In the genomic region with DNA sequence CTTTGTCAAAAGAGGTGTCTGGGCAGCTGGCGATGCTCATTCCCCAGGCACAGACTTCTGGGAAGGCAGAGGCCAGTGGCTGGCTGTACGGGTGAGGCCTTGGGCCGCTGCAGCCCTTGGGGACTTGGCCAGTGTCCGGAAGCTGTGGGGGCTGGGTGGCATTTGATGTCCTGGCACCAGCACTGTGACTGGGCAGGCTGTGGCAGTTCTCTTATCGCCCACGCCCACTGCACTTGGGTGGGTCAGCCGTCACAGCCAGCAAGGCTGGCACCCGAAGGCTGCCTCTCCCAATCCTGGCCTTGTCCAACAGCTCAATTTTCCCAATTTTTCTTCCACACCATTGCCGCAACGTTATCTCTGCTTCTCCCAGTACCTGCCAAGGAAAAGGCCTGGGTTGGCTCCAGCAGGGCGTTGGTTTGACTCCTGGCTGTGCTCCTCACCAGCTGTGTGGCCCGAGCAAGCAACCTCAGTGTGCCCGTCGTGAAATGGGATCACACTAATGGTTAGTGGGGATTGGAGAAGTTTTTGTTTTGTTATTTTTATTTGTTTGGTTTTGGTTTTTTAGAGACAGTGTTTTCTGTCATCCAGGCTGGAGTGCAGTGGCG, we compare ENCODE assay signal across 13 cellular contexts. TPM values are rescaled to one million over a fixed set of nuclear protein-coding genes. Genes with fewer than 3 reads are reported as not detected.
DNase-seq lines count a peak whose midpoint lies in the region; ATAC-seq and TF ChIP-seq lines count a peak whose summit lies in the region.
"Had no signal": no experiment of that assay in that cellular context is flagged by ENCODE, and none has a peak within 500 bp of the region (broad histone marks: within the 10 kb centered on the region; RNA-seq: fewer than 3 reads in every experiment).

No MANE protein-coding gene starts in this region.

- no peak for TF ChIP-seq POLR2A in gastrocnemius medialis (IDR thresholded peaks at IDR 0.05)

- H3K4me3 ChIP-seq in gastrocnemius medialis (peak overlapping the region in 3 of 4 donors; percentile 5 to 41 (median 13)), PC-3 (ENCODE audit: low read length) (no peak overlapping the region)
- H3K4me3 ChIP-seq: BLaER1 had no signal

- H3K36me3 Mint-ChIP-seq in chondrocyte (ENCODE audit: low read depth) = no peaks in the 10 kb centered on the region

- H3K79me2 ChIP-seq in PC-3 (ENCODE audit: low read length) = no peaks in the 10 kb centered on the region

- H3K27me3 Mint-ChIP-seq in chondrocyte (ENCODE audit: low read depth) = no peaks in the 10 kb centered on the region

- CTCF ChIA-PET in HEK293T (lab: Yijun Ruan, JAX) (no interaction called here), PC-3 (lab: Charles Lee) (no interaction called here)

- no peak overlapping the region for H3K9ac ChIP-seq in PC-3 (ENCODE audit: low read length)
- H3K9ac ChIP-seq: BLaER1 had no signal

- H3K9me2 ChIP-seq in PC-3 (replicated peaks; ENCODE audit: low read length) = no peaks in the 10 kb centered on the region

- H3K27me3 ChIP-seq in gastrocnemius medialis (no peaks in the 10 kb centered on the region), PC-3 (ENCODE audit: low read length) (no peaks in the 10 kb centered on the region)
- H3K27me3 ChIP-seq: BLaER1 had no signal

- H3K4me1 ChIP-seq in gastrocnemius medialis (peaks cover 21 to 34% of the 10 kb centered on the region in 2 donors), PC-3 (ENCODE audit: insufficient read depth, low read length) (peaks cover 5% of the 10 kb centered on the region)

- no peaks in the 10 kb centered on the region for H3K9me3 Mint-ChIP-seq in chondrocyte (ENCODE audit: low read depth)

- intact Hi-C loops in left colon (cut with DNase I, micrococcal nuclease) (no loop called here), gastrocnemius medialis (cut with DNase I; ENCODE audit: low total_unique reads) (no loop called here), PC-3 (cut with micrococcal nuclease) (no loop called here)

- H3F3A ChIP-seq in PC-3 (ENCODE audit: low read length, unreplicated experiment) = no peaks in the 10 kb centered on the region

- no peak overlapping the region for H2AFZ ChIP-seq in PC-3 (ENCODE audit: low read length)

- TF ChIP-seq CTCF in chondrocyte (IDR thresholded peaks at IDR 0.05) (no peak), gastrocnemius medialis (IDR thresholded peaks at IDR 0.05 in 4 of 5, conservative IDR thresholded peaks at IDR 0.05 in 1 of 5) (no peak), PC-3 (conservative IDR thresholded peaks at IDR 0.05; ENCODE audit: low read depth, low read length) (no peak)

- H4K20me1 ChIP-seq in PC-3 (ENCODE audit: low read length) = no peaks in the 10 kb centered on the region

- H3K27ac Mint-ChIP-seq in chondrocyte (ENCODE audit: unreplicated experiment) = peak overlapping the region; percentile 63

- DNase-seq in G401 (ENCODE audit: low spot score) (peak; percentile 17), chondrocyte (ENCODE audit: low spot score) (no peak), left colon (peak; percentile 53 to 71), gastrocnemius medialis (peak; percentile 65 to 94), NCI-H510A treated with DMSO at 0.1 percent for 48 hours (lab: John Stamatoyannopoulos, UW) (no peak), GDM1 (lab: John Stamatoyannopoulos, UW) (no peak), HEK293T (ENCODE audit: extremely low spot score) (no peak), PC-3 (no peak)
- DNase-seq: activated CD4-positive, alpha-beta T cell treated with anti-CD3 and anti-CD28 coated beads for 48 hours; central memory CD4-positive, alpha-beta T cell; NCI-H1105 treated with DMSO at 0.1 percent for 48 hours; stimulated activated naive CD4-positive, alpha-beta T cell treated with Interleukin-2 at 50 U/mL for 16 hours had no signal

- H3K9me3 ChIP-seq in gastrocnemius medialis (no peaks in the 10 kb centered on the region), PC-3 (ENCODE audit: low read length) (no peaks in the 10 kb centered on the region)

- H3K4me3 Mint-ChIP-seq in chondrocyte (ENCODE audit: unreplicated experiment) = no peak overlapping the region

- H3K36me3 ChIP-seq in gastrocnemius medialis (no peaks in the 10 kb centered on the region), PC-3 (ENCODE audit: low read depth, low read length) (no peaks in the 10 kb centered on the region)

- H3K4me2 ChIP-seq in PC-3 (ENCODE audit: low read length) = no peak overlapping the region
- H3K4me2 ChIP-seq: BLaER1 had no signal

- BruUV-seq in PC-3 (replicated peaks; lab: Mats Ljungman, UMichigan) = no TSS peak

- ATAC-seq in left colon = peak; percentile 97
- peak; percentile 81 to 85 for ATAC-seq in gastrocnemius medialis
- no peak for ATAC-seq in PC-3

- POLR2A ChIA-PET in HEK293T (lab: Yijun Ruan, JAX) = no interaction called here
- POLR2A ChIA-PET in PC-3 (lab: Charles Lee; ENCODE audit: unreplicated experiment) = no interaction called here

- in situ Hi-C loops in G401 (cut with HindIII; ENCODE audit: low sequenced_read_pairs) (no loop called here), gastrocnemius medialis (cut with MboI; ENCODE audit: low sequenced_read_pairs in 4 of 4) (no loop called here)

- peaks cover 23% of the 10 kb centered on the region for H3K4me1 Mint-ChIP-seq in chondrocyte (ENCODE audit: low read depth)

- H3K27ac ChIP-seq in gastrocnemius medialis (peak overlapping the region; percentile 79 to 96 (median 86)), PC-3 (ENCODE audit: low read length) (no peak overlapping the region)
- H3K27ac ChIP-seq: BLaER1 had no signal

TF ChIP-seq in HEK293T, 16 proteins besides CTCF, POLR2A, EP300 and RAD21:
- TF ChIP-seq ZNF384 (IDR thresholded peaks at IDR 0.05) (no peak), FOXA1 (IDR thresholded peaks at IDR 0.05) (no peak), FOXM1 (IDR thresholded peaks at IDR 0.05; ENCODE audit: borderline replicate concordance) (no peak)
TF ChIP-seq in HEK293T: peak in this region for 0.

RNA-seq across cellular contexts. Expression of gene SLC44A2, which starts 12.7 kb away (rescaled TPM):
- total RNA-seq in G401 (2014; rRNA removed; shearing (Covaris generic)) = 7.4 and 12.8 TPM in 2 replicates
- 132 to 223 TPM (median 220 TPM) in 3 replicates for total RNA-seq in chondrocyte
- total RNA-seq in left colon = 100 to 1,000 TPM; 124 to 153 TPM
- total RNA-seq in gastrocnemius medialis = 100 to 1,000 TPM in 2 of 4 donors, 10 to 100 TPM in 2; 51.1 to 168 (median 105) TPM
- total RNA-seq in PC-3 (2014; rRNA removed) = 63.9 and 87.3 TPM in 2 replicates

RNA-seq across cellular contexts. Expression of gene AP1M2, which starts 25.5 kb away (rescaled TPM):
- total RNA-seq in G401 (2014; rRNA removed; shearing (Covaris generic)) = 75.0 and 80.7 TPM in 2 replicates
- total RNA-seq in chondrocyte (0.45 TPM in 1 of 3 replicates, not detected in the others), left colon (100 to 1,000 TPM; 116 to 158 TPM), gastrocnemius medialis (under 1 TPM in 1 of 4 donors, not detected in 3; 0.32 TPM), PC-3 (2014; rRNA removed) (43.9 and 50.0 TPM in 2 replicates)

RNA-seq across cellular contexts. Expression of gene ILF3, which starts 41.5 kb away (rescaled TPM):
- 363 and 464 TPM in 2 replicates for total RNA-seq in G401 (2014; rRNA removed; shearing (Covaris generic))
- 156 to 234 TPM (median 171 TPM) in 3 replicates for total RNA-seq in chondrocyte
- total RNA-seq in left colon = 100 to 1,000 TPM; 129 to 181 TPM
- total RNA-seq in gastrocnemius medialis = 10 to 100 TPM; 67.3 to 88.2 (median 76.6) TPM
- total RNA-seq in PC-3 (2014; rRNA removed) = 322 and 441 TPM in 2 replicates

RNA-seq across cellular contexts. Expression of gene CDKN2D, which starts 43.8 kb away (rescaled TPM):
- total RNA-seq in G401 (2014; rRNA removed; shearing (Covaris generic)) = 12.4 and 15.6 TPM in 2 replicates
- 8.3 to 12.0 TPM (median 10.4 TPM) in 3 replicates for total RNA-seq in chondrocyte
- total RNA-seq in left colon = 10 to 100 TPM in 1 of 2 donors, 1 to 10 TPM in 1; 9.3 to 12.5 TPM
- 10 to 100 TPM in 3 of 4 donors, 1 to 10 TPM in 1; 7.3 to 18.1 (median 13.4) TPM for total RNA-seq in gastrocnemius medialis
- 17.1 and 22.5 TPM in 2 replicates for total RNA-seq in PC-3 (2014; rRNA removed)

RNA-seq across cellular contexts. Expression of gene KRI1, which starts 46.8 kb away (rescaled TPM):
- 17.4 and 27.0 TPM in 2 replicates for total RNA-seq in G401 (2014; rRNA removed; shearing (Covaris generic))
- 14.2 to 16.1 TPM (median 15.4 TPM) in 3 replicates for total RNA-seq in chondrocyte
- 10 to 100 TPM; 12.9 to 14.9 TPM for total RNA-seq in left colon
- 10 to 100 TPM; 16.8 to 24.1 (median 19.9) TPM for total RNA-seq in gastrocnemius medialis
- 52.9 and 72.6 TPM in 2 replicates for total RNA-seq in PC-3 (2014; rRNA removed)

Comparison
In these comparisons a context has a peak if more than half of its experiments do, and no peak if none do; other contexts are left out.
1. DNase-seq: peak in G401 (single experiment), left colon (2 of 2) and gastrocnemius medialis (2 of 2); none in chondrocyte (single experiment), NCI-H510A treated with DMSO at 0.1 percent for 48 hours (single experiment), GDM1 (single experiment), HEK293T (single experiment) and PC-3 (single experiment).
2. RNA of gene AP1M2, which starts 25.5 kb away (total RNA-seq): 116 to 158 TPM in left colon, 75.0 to 80.7 TPM in G401 and 43.9 to 50.0 TPM in PC-3; 0.45 TPM in chondrocyte and 0.32 TPM in gastrocnemius medialis; every median in the first group is over 10 times any median in the second.